20 cellular contexts compared by ENCODE assay signal in genomic region chr5:112005533-112005926, GRCh38.
A peak's percentile ranks its signal among the peaks of the same experiment; 100 is the strongest.
DNase-seq lines count a peak whose midpoint lies in the region; ATAC-seq, FAIRE-seq and TF ChIP-seq lines count a peak whose summit lies in the region.
"Had no signal": no experiment of that assay in that cellular context is flagged by ENCODE, and none has a peak within 500 bp of the region (broad histone marks: within the 10 kb centered on the region; RNA-seq: fewer than 3 reads in every experiment).

No MANE protein-coding gene starts in this region.

- no peak for TF ChIP-seq POLR2A in heart left ventricle (IDR thresholded peaks at IDR 0.05)

- H3K27me3 Mint-ChIP-seq in astrocyte (ENCODE audit: low read depth, unreplicated experiment) (no peaks in the 10 kb centered on the region), endodermal cell (ENCODE audit: insufficient read depth) (no peaks in the 10 kb centered on the region)
- H3K27me3 Mint-ChIP-seq: CD4-positive, alpha-beta T cell; dendritic cell treated with granulocyte-macrophage colony-stimulating factor and Interleukin-4, amounts not matched to agents 40 ng/mL and 50 ng/mL, for 4 days had no signal

- H3K4me1 ChIP-seq in astrocyte (ENCODE audit: insufficient read depth, low read length) = peaks cover 33% of the 10 kb centered on the region
- peaks cover 0 to 15% (median 9%) of the 10 kb centered on the region in 5 donors for H3K4me1 ChIP-seq in subcutaneous abdominal adipose tissue (ENCODE audit: control insufficient read depth in 5 of 5, insufficient read depth in 5 of 5, low read length in 5 of 5)
- peaks cover 0 to 8% (median 0%) of the 10 kb centered on the region in 12 donors for H3K4me1 ChIP-seq in heart left ventricle
- H3K4me1 ChIP-seq in endodermal cell (ENCODE audit: control insufficient read depth, insufficient read depth, low read length) = no peaks in the 10 kb centered on the region
- H3K4me1 ChIP-seq: HAP-1 had no signal

- H3K79me2 ChIP-seq in astrocyte (ENCODE audit: insufficient read depth, low read length) = no peaks in the 10 kb centered on the region

- no peaks in the 10 kb centered on the region for H4K20me1 ChIP-seq in astrocyte (ENCODE audit: insufficient read depth, low read length)

- no peak overlapping the region for H2AFZ ChIP-seq in astrocyte (ENCODE audit: low read depth, low read length)

- H3K27ac ChIP-seq in astrocyte (ENCODE audit: low read depth, low read length) (peak overlapping the region; percentile 96), subcutaneous abdominal adipose tissue (ENCODE audit: low read depth, low read length) (peak overlapping the region; percentile 49), heart left ventricle (no peak overlapping the region), endodermal cell (ENCODE audit: low read depth, low read length) (no peak overlapping the region)
- H3K27ac ChIP-seq: SK-N-MC had no signal

- H3K9ac ChIP-seq in astrocyte (ENCODE audit: low read length) = peak overlapping the region; percentile 74
- H3K9ac ChIP-seq in subcutaneous abdominal adipose tissue (ENCODE audit: low read length in 5 of 5) = no peak overlapping the region
- H3K9ac ChIP-seq in endodermal cell (ENCODE audit: extremely low read depth, low read length, poor library complexity, severe bottlenecking) = no peak overlapping the region

- DNase-seq in GM04504 (ENCODE audit: low read depth) (peak; percentile 55), astrocyte (ENCODE audit: low read depth) (peak; percentile 96), fibroblast of the aortic adventitia (ENCODE audit: low read depth) (peak; percentile 94), heart left ventricle (no peak), endodermal cell (no peak)
- DNase-seq in NK-92 treated with Interleukin-12 subunit alpha and Interleukin-12 subunit beta, amount 100 ng/mL, for 24 hours (lab: John Stamatoyannopoulos, UW) = no peak
- DNase-seq: activated CD4-positive, alpha-beta T cell treated with anti-CD3 and anti-CD28 coated beads, Interleukin-2, amount 50 U/mL, for 1 hour; activated naive CD8-positive, alpha-beta T cell treated with anti-CD3 and anti-CD28 coated beads, Interleukin-2, amount 50 U/mL, for 24 hours; activated T-cell treated with anti-CD3 and anti-CD28 coated beads, Interleukin-2, amount 50 U/mL, for 24 hours; CD4-positive, alpha-beta T cell; NCI-H1092; stimulated activated naive B cell treated with anti-CD40 and anti-IgM and Interleukin-4, amounts not matched to agents 10 μg/mL and 1 μg/mL and 100 μg/mL, for 72 hours had no signal

- H3K4me2 ChIP-seq in astrocyte (ENCODE audit: low read length) = peak overlapping the region; percentile 24

- FAIRE-seq in astrocyte (lab: Jason Lieb, UNC) = peak; percentile 94
- FAIRE-seq: GM12891, TTC549, urothelium cell line had no signal

- H3K4me1 Mint-ChIP-seq in astrocyte (ENCODE audit: low read depth, unreplicated experiment) (peaks cover 21% of the 10 kb centered on the region), endodermal cell (no peaks in the 10 kb centered on the region)
- H3K4me1 Mint-ChIP-seq: neural crest cell had no signal

- H3K36me3 Mint-ChIP-seq in astrocyte (ENCODE audit: low read depth, unreplicated experiment) = no peaks in the 10 kb centered on the region
- H3K36me3 Mint-ChIP-seq in endodermal cell (ENCODE audit: low read depth) = no peaks in the 10 kb centered on the region
- H3K36me3 Mint-ChIP-seq: stimulated activated naive B cell treated with anti-CD40 and anti-IgM and Interleukin-4, amounts not matched to agents 10 μg/mL and 1 μg/mL and 100 μg/mL, for 72 hours had no signal

- no peak for TF ChIP-seq CTCF in astrocyte (IDR thresholded peaks at IDR 0.05; ENCODE audit: insufficient read depth, low read depth, low read length)
- no peak for TF ChIP-seq CTCF in fibroblast of the aortic adventitia (IDR thresholded peaks at IDR 0.05; ENCODE audit: insufficient read depth, low read length)
- no peak for TF ChIP-seq CTCF in heart left ventricle (IDR thresholded peaks at IDR 0.05)
- TF ChIP-seq CTCF in endodermal cell (conservative IDR thresholded peaks at IDR 0.05) = no peak

- H3K4me3 ChIP-seq in astrocyte (ENCODE audit: insufficient read depth, low read depth, low read length) (no peak overlapping the region), fibroblast of the aortic adventitia (ENCODE audit: low read depth, low read length) (no peak overlapping the region), subcutaneous abdominal adipose tissue (ENCODE audit: low read depth in 1 of 5, low read length in 5 of 5) (no peak overlapping the region), heart left ventricle (no peak overlapping the region), endodermal cell (ENCODE audit: low read length) (no peak overlapping the region)
- H3K4me3 ChIP-seq: HAP-1, SK-N-MC had no signal

- H3K9me3 ChIP-seq in astrocyte (ENCODE audit: insufficient read depth, low read depth, low read length) = no peaks in the 10 kb centered on the region
- no peaks in the 10 kb centered on the region for H3K9me3 ChIP-seq in subcutaneous abdominal adipose tissue (ENCODE audit: control insufficient read depth in 5 of 5, low read length in 5 of 5)
- H3K9me3 ChIP-seq in heart left ventricle = no peaks in the 10 kb centered on the region
- no peaks in the 10 kb centered on the region for H3K9me3 ChIP-seq in endodermal cell (ENCODE audit: control insufficient read depth, low read length)
- H3K9me3 ChIP-seq: HAP-1 had no signal

- H3K4me3 Mint-ChIP-seq in astrocyte (ENCODE audit: unreplicated experiment) = no peak overlapping the region
- no peak overlapping the region for H3K4me3 Mint-ChIP-seq in endodermal cell
- H3K4me3 Mint-ChIP-seq: activated naive CD8-positive, alpha-beta T cell treated with anti-CD3 and anti-CD28 coated beads, Interleukin-2, amount 50 U/mL, for 24 hours; activated T-cell treated with anti-CD3 and anti-CD28 coated beads, Interleukin-2, amount 50 U/mL, for 24 hours; CD4-positive, alpha-beta T cell; dendritic cell treated with granulocyte-macrophage colony-stimulating factor and Interleukin-4, amounts not matched to agents 40 ng/mL and 50 ng/mL, for 4 days; neural crest cell; stimulated activated naive B cell treated with anti-CD40 and anti-IgM and Interleukin-4, amounts not matched to agents 10 μg/mL and 1 μg/mL and 100 μg/mL, for 72 hours had no signal

- WGBS in heart left ventricle, 4 donors = 95 to 96% (median 96%) methylated on average over 1 of the region's 1 CpG
- 94 to 100% methylated on average over 1 of the region's 1 CpG for WGBS in endodermal cell (ENCODE audit: insufficient coverage in 1 of 2, insufficient read length in 1 of 2), 2 experiments

- H3K27me3 ChIP-seq in astrocyte (ENCODE audit: insufficient read depth, low read length) (no peaks in the 10 kb centered on the region), subcutaneous abdominal adipose tissue (ENCODE audit: control insufficient read depth in 5 of 5, insufficient read depth in 4 of 5, low read length in 5 of 5) (no peaks in the 10 kb centered on the region), heart left ventricle (no peaks in the 10 kb centered on the region), endodermal cell (ENCODE audit: control insufficient read depth, insufficient read depth, low read length, poor library complexity, severe bottlenecking) (no peaks in the 10 kb centered on the region)

- H3K27ac Mint-ChIP-seq in astrocyte (ENCODE audit: unreplicated experiment) (peak overlapping the region; percentile 49), endodermal cell (no peak overlapping the region)
- H3K27ac Mint-ChIP-seq: activated naive CD8-positive, alpha-beta T cell treated with anti-CD3 and anti-CD28 coated beads, Interleukin-2, amount 50 U/mL, for 24 hours; activated T-cell treated with anti-CD3 and anti-CD28 coated beads, Interleukin-2, amount 50 U/mL, for 24 hours; CD4-positive, alpha-beta T cell; dendritic cell treated with granulocyte-macrophage colony-stimulating factor and Interleukin-4, amounts not matched to agents 40 ng/mL and 50 ng/mL, for 4 days; stimulated activated naive B cell treated with anti-CD40 and anti-IgM and Interleukin-4, amounts not matched to agents 10 μg/mL and 1 μg/mL and 100 μg/mL, for 72 hours had no signal

- intact Hi-C loops in heart left ventricle (cut with DNase I) = loop anchor here in 2 of 10 donors (5.0 to 10.0 kb wide), 2 partner anchors 132 to 139 kb away; no protein-coding TSS in a partner anchor

- no peaks in the 10 kb centered on the region for H3K9me3 Mint-ChIP-seq in astrocyte (ENCODE audit: unreplicated experiment)
- H3K9me3 Mint-ChIP-seq in endodermal cell = no peaks in the 10 kb centered on the region
- H3K9me3 Mint-ChIP-seq: activated naive CD8-positive, alpha-beta T cell treated with anti-CD3 and anti-CD28 coated beads, Interleukin-2, amount 50 U/mL, for 24 hours; activated T-cell treated with anti-CD3 and anti-CD28 coated beads, Interleukin-2, amount 50 U/mL, for 24 hours; CD4-positive, alpha-beta T cell; dendritic cell treated with granulocyte-macrophage colony-stimulating factor and Interleukin-4, amounts not matched to agents 40 ng/mL and 50 ng/mL, for 4 days; neural crest cell; stimulated activated naive B cell treated with anti-CD40 and anti-IgM and Interleukin-4, amounts not matched to agents 10 μg/mL and 1 μg/mL and 100 μg/mL, for 72 hours had no signal

- H3K36me3 ChIP-seq in astrocyte (ENCODE audit: insufficient read depth, low read length) (no peaks in the 10 kb centered on the region), subcutaneous abdominal adipose tissue (ENCODE audit: control insufficient read depth in 5 of 5, insufficient read depth in 5 of 5, low read length in 5 of 5) (no peaks in the 10 kb centered on the region), heart left ventricle (no peaks in the 10 kb centered on the region), endodermal cell (ENCODE audit: control insufficient read depth, insufficient read depth, low read length) (no peaks in the 10 kb centered on the region)
- H3K36me3 ChIP-seq: HAP-1 had no signal

- no peak for ATAC-seq in heart left ventricle

Comparison
In these comparisons a context has a peak if more than half of its experiments do, and no peak if none do; other contexts are left out.
1. DNase-seq: peak in GM04504 (single experiment), astrocyte (single experiment) and fibroblast of the aortic adventitia (single experiment); none in heart left ventricle (0 of 5), NK-92 treated with Interleukin-12 subunit alpha and Interleukin-12 subunit beta, amount 100 ng/mL, for 24 hours (single experiment) and endodermal cell (single experiment).
2. H3K27ac ChIP-seq: peak in astrocyte (single experiment) and subcutaneous abdominal adipose tissue (single experiment); none in heart left ventricle (0 of 12) and endodermal cell (single experiment).